ENCODE assay signal across 2 cellular contexts in genomic region chr16:50593410-50594139, GRCh38.
TF ChIP-seq lines count a peak whose summit lies in the region.

No MANE protein-coding gene starts in this region.

TF ChIP-seq in HEK293T, 16 proteins besides CTCF, POLR2A, EP300 and RAD21 (continued from another document):
- TF ChIP-seq, protein P1, sequence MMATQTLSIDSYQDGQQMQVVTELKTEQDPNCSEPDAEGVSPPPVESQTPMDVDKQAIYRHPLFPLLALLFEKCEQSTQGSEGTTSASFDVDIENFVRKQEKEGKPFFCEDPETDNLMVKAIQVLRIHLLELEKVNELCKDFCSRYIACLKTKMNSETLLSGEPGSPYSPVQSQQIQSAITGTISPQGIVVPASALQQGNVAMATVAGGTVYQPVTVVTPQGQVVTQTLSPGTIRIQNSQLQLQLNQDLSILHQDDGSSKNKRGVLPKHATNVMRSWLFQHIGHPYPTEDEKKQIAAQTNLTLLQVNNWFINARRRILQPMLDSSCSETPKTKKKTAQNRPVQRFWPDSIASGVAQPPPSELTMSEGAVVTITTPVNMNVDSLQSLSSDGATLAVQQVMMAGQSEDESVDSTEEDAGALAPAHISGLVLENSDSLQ (IDR thresholded peaks at IDR 0.05), result no peak
- TF ChIP-seq LEF1 (IDR thresholded peaks at IDR 0.05; ENCODE audit: borderline replicate concordance), result no peak
- TF ChIP-seq FOXM1 (IDR thresholded peaks at IDR 0.05; ENCODE audit: borderline replicate concordance), result no peak
- no peak for TF ChIP-seq TARDBP (IDR thresholded peaks at IDR 0.05)
- no peak for TF ChIP-seq FOXA1 (IDR thresholded peaks at IDR 0.05)
- no peak for TF ChIP-seq ZNF384 (IDR thresholded peaks at IDR 0.05)
- TF ChIP-seq NFRKB (IDR thresholded peaks at IDR 0.05), result no peak
TF ChIP-seq in HEK293T: peak in this region for 0.

TF ChIP-seq in K562, 482 proteins besides CTCF, POLR2A, EP300 and RAD21 (continued from another document):
- TF ChIP-seq ZNF140 (CRISPR knock-in tag; IDR thresholded peaks at IDR 0.05) (no peak), FIP1L1 (IDR thresholded peaks at IDR 0.05; ENCODE audit: low read depth, low read length, poor library complexity, severe bottlenecking) (no peak), POLR2AphosphoS2 (IDR thresholded peaks at IDR 0.05; ENCODE audit: low read length) (no peak), TAF7 (tag; IDR thresholded peaks at IDR 0.05) (no peak), SAFB2 (IDR thresholded peaks at IDR 0.05; ENCODE audit: borderline replicate concordance, low read depth, low read length, severe bottlenecking) (no peak), ZNF696 (CRISPR knock-in tag; conservative IDR thresholded peaks at IDR 0.05) (no peak), GABPA (tag; conservative IDR thresholded peaks at IDR 0.05; ENCODE audit: low read depth) (no peak), ZNF253 (CRISPR knock-in tag; conservative IDR thresholded peaks at IDR 0.05) (no peak), RFX7 (CRISPR knock-in tag; IDR thresholded peaks at IDR 0.05) (no peak), HMG20B (CRISPR knock-in tag; IDR thresholded peaks at IDR 0.05) (no peak), NCOA6 (IDR thresholded peaks at IDR 0.05) (no peak), ATF1 (CRISPR knock-in tag; IDR thresholded peaks at IDR 0.05) (no peak), ATF1 (tag; IDR thresholded peaks at IDR 0.05) (no peak)
- TF ChIP-seq, protein P1 (IDR thresholded peaks at IDR 0.05), result no peak
